In genomic region chr10:70169661-70170364, GRCh38 we compare ENCODE assay signal across 8 cellular contexts. TPM values are rescaled to one million over a fixed set of nuclear protein-coding genes. Genes with fewer than 3 reads are reported as not detected.
DNase-seq lines count a peak whose midpoint lies in the region; ATAC-seq and TF ChIP-seq lines count a peak whose summit lies in the region.

No MANE protein-coding gene starts in this region.

- TF ChIP-seq POLR2A in GM18505 (IDR thresholded peaks at IDR 0.05; ENCODE audit: borderline replicate concordance, extremely low read depth, insufficient read depth, insufficient read length), result no peak

- no peaks in the 10 kb centered on the region; the same call in 1 of the 2 replicates for H3K27me3 Mint-ChIP-seq in WTC11 (ENCODE audit: low read depth)

- H3K18ac ChIP-seq in trophoblast cell (ENCODE audit: low read length), result peak overlapping the region; percentile 84

- H3K9me3 ChIP-seq in trophoblast cell (ENCODE audit: insufficient read depth, low read depth, low read length), result no peaks in the 10 kb centered on the region

- H3K36me3 Mint-ChIP-seq in WTC11, result peaks cover 10% of the 10 kb centered on the region

- H3K27ac Mint-ChIP-seq in WTC11, result peak overlapping the region; percentile 87

- DNase-seq in WTC11 (ENCODE audit: low spot score) (no peak), fibroblast of villous mesenchyme (ENCODE audit: low read depth) (peak; percentile 76), trophoblast cell (peak in 1 of 2 donors; percentile 37), GM13977 (ENCODE audit: low spot score) (no peak), GOT3 (lab: John Stamatoyannopoulos, UW) (no peak)
- no peak for DNase-seq in activated effector memory CD4-positive, alpha-beta T cell treated with Interleukin-2 at 50 U/mL for 16 hours

- no peaks in the 10 kb centered on the region for H3K27me3 ChIP-seq in trophoblast cell (ENCODE audit: insufficient read depth, low read length)

- H4K8ac ChIP-seq in trophoblast cell (ENCODE audit: low read depth, low read length), result peak overlapping the region; percentile 82

- CTCF ChIA-PET in WTC11 (lab: Charles Lee), result interaction anchor here (0.6 to 1.9 kb wide), 16 partner anchors 11 to 310 kb away, joined by 3 to 24 read pairs (median 4); partner anchors contain the start of genes MACROH2A2 and TYSND1

- H2BK120ac ChIP-seq in trophoblast cell (ENCODE audit: insufficient read depth, low read length, poor library complexity), result peak overlapping the region; percentile 78

- H3K9ac ChIP-seq in trophoblast cell (ENCODE audit: low read length), result peak overlapping the region; percentile 97

- peaks cover 0 to 8% of the 10 kb centered on the region in 2 experiments for H3K4me1 ChIP-seq in trophoblast cell (ENCODE audit: control insufficient read depth in 1 of 2, insufficient read depth in 2 of 2, low read length in 2 of 2)

- H4K12ac ChIP-seq in trophoblast cell (ENCODE audit: low read depth, low read length), result peak overlapping the region; percentile 58

- H3K4me3 ChIP-seq in fibroblast of villous mesenchyme (ENCODE audit: low read depth, low read length), result peak overlapping the region; percentile 82
- peak overlapping the region; percentile 95 for H3K4me3 ChIP-seq in trophoblast cell (ENCODE audit: low read depth, low read length)

- in situ Hi-C loops in GM13977 (cut with MboI; ENCODE audit: low pct_unique_long_range_greater_than_20kb, low sequenced_read_pairs, unreplicated experiment), result no loop called here

- H3K4me3 Mint-ChIP-seq in WTC11, result peak overlapping the region; percentile 94

- TF ChIP-seq CTCF in WTC11 (IDR thresholded peaks at IDR 0.05), result no peak
- TF ChIP-seq CTCF in fibroblast of villous mesenchyme (IDR thresholded peaks at IDR 0.05; ENCODE audit: insufficient read depth, low read depth, low read length), result no peak
- TF ChIP-seq CTCF in GM13977 (IDR thresholded peaks at IDR 0.05; ENCODE audit: extremely low read depth, insufficient read depth, missing control alignments), result no peak

- peaks cover 17% of the 10 kb centered on the region for H3K4me1 Mint-ChIP-seq in WTC11

- H3K23ac ChIP-seq in trophoblast cell (ENCODE audit: low read length), result no peak overlapping the region

- H3K4ac ChIP-seq in trophoblast cell (ENCODE audit: low read depth, low read length), result peak overlapping the region; percentile 100

- H3K9me3 Mint-ChIP-seq in WTC11, result no peaks in the 10 kb centered on the region

- H2BK12ac ChIP-seq in trophoblast cell (ENCODE audit: low read length), result no peak overlapping the region

- H3K36me3 ChIP-seq in trophoblast cell (ENCODE audit: control insufficient read depth in 1 of 2, insufficient read depth in 2 of 2, low read length in 2 of 2), result peaks cover 2 to 3% of the 10 kb centered on the region in 2 experiments

- H3K14ac ChIP-seq in trophoblast cell (ENCODE audit: low read length), result peak overlapping the region; percentile 88

- H2AFZ ChIP-seq in trophoblast cell (ENCODE audit: insufficient read depth, low read length, poor library complexity), result peak overlapping the region; percentile 51

- H3K79me2 ChIP-seq in trophoblast cell (ENCODE audit: control insufficient read depth, insufficient read depth, low read length, poor library complexity), result peaks cover 14% of the 10 kb centered on the region

- WGBS in trophoblast cell (ENCODE audit: extremely low coverage, insufficient coverage, insufficient read length), result no CpG with 5 or more reads among the region's 39 CpGs

- H2BK5ac ChIP-seq in trophoblast cell (ENCODE audit: low read depth, low read length, poor library complexity), result peak overlapping the region; percentile 49

- H3K4me2 ChIP-seq in trophoblast cell (ENCODE audit: low read length), result peak overlapping the region; percentile 84

- H3K27ac ChIP-seq in trophoblast cell (ENCODE audit: low read depth, low read length), result peak overlapping the region; percentile 5

- POLR2A ChIA-PET in WTC11 (lab: Charles Lee), result interaction anchor here (0.6 to 1.6 kb wide), 5 partner anchors 19 to 919 kb away, joined by 3 to 19 read pairs (median 4); partner anchors contain the start of gene TYSND1

- H3K79me1 ChIP-seq in trophoblast cell (ENCODE audit: low read length), result peaks cover 8% of the 10 kb centered on the region

- H2AK5ac ChIP-seq in trophoblast cell (ENCODE audit: low read length), result peak overlapping the region; percentile 97

- H4K91ac ChIP-seq in trophoblast cell (ENCODE audit: low read depth, low read length), result peak overlapping the region; percentile 88

- ATAC-seq in GM18505 (IDR thresholded peaks at IDR 0.05; ENCODE audit: unreplicated experiment) (peak; percentile 7), HG02943 (IDR thresholded peaks at IDR 0.05; ENCODE audit: low read depth, unreplicated experiment) (peak; percentile 20), WTC11 (no peak; the same call in 1 of the 2 replicates)

TF ChIP-seq in WTC11, 78 proteins besides CTCF, POLR2A, EP300 and RAD21:
- TF ChIP-seq FOXP1 (CRISPR knock-in tag; IDR thresholded peaks at IDR 0.05; ENCODE audit: borderline replicate concordance) (0 out of 2 replicates have a peak, but pooled peaks have one; percentile 1), ZNF121 (CRISPR knock-in tag; IDR thresholded peaks at IDR 0.05) (peak; percentile 69), ZNF532 (CRISPR knock-in tag; IDR thresholded peaks at IDR 0.05; ENCODE audit: borderline replicate concordance) (no peak)

RNA-seq across cellular contexts. Expression of gene SAR1A, which starts 0.5 kb away (rescaled TPM):
- total RNA-seq in WTC11 (2021) (102 to 111 TPM (median 109 TPM) in 3 replicates), fibroblast of villous mesenchyme (196 and 339 TPM in 2 replicates)
- polyA plus RNA-seq in trophoblast cell (2013), result 131 and 137 TPM in 2 replicates

RNA-seq across cellular contexts. Expression of gene TYSND1, which starts 23.3 kb away (rescaled TPM):
- total RNA-seq in WTC11 (2021), result 18.9 to 21.3 TPM (median 20.7 TPM) in 3 replicates
- 11.3 and 12.1 TPM in 2 replicates for total RNA-seq in fibroblast of villous mesenchyme
- polyA plus RNA-seq in trophoblast cell (2013), result 3.7 TPM in 2 replicates

RNA-seq across cellular contexts. Expression of gene AIFM2, which starts 37.2 kb away (rescaled TPM):
- total RNA-seq in WTC11 (2021) (4.4 to 5.2 TPM (median 4.6 TPM) in 3 replicates), fibroblast of villous mesenchyme (5.5 and 7.8 TPM in 2 replicates)
- polyA plus RNA-seq in trophoblast cell (2013), result 1.2 and 1.3 TPM in 2 replicates
